ENCODE assay signal across 8 cellular contexts in genomic region chr21:33588485-33589335, GRCh38. TPM values are rescaled to one million over a fixed set of nuclear protein-coding genes. Genes with fewer than 3 reads are reported as not detected.
DNase-seq lines count a peak whose midpoint lies in the region; ATAC-seq, FAIRE-seq and TF ChIP-seq lines count a peak whose summit lies in the region.

A gene with protein sequence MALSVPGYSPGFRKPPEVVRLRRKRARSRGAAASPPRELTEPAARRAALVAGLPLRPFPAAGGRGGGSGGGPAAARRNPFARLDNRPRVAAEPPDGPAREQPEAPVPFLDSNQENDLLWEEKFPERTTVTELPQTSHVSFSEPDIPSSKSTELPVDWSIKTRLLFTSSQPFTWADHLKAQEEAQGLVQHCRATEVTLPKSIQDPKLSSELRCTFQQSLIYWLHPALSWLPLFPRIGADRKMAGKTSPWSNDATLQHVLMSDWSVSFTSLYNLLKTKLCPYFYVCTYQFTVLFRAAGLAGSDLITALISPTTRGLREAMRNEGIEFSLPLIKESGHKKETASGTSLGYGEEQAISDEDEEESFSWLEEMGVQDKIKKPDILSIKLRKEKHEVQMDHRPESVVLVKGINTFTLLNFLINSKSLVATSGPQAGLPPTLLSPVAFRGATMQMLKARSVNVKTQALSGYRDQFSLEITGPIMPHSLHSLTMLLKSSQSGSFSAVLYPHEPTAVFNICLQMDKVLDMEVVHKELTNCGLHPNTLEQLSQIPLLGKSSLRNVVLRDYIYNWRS (minus strand): TSS chr21:33588684. CDS start chr21:33588641, 43 bp downstream.

- peak; percentile 55 for ATAC-seq in GM18870 (IDR thresholded peaks at IDR 0.05; ENCODE audit: unreplicated experiment)
- peak; percentile 94 for ATAC-seq in HG03108 (IDR thresholded peaks at IDR 0.05; ENCODE audit: unreplicated experiment)
- peak; percentile 94 for ATAC-seq in WTC11

- H3K4me1 Mint-ChIP-seq in WTC11, result peaks cover 23% of the 10 kb centered on the region

- no peak for FAIRE-seq in bronchial epithelial cell (lab: Jason Lieb, UNC)

- peak within 1 kb of the TSS; percentile 62 for H3K27ac Mint-ChIP-seq in WTC11

- H3K4me3 Mint-ChIP-seq in WTC11, result peak within 1 kb of the TSS; percentile 85

- H3K36me3 Mint-ChIP-seq in WTC11, result peaks cover 16% of the 10 kb centered on the region

- no peaks in the 10 kb centered on the region for H3K27me3 ChIP-seq in bronchial epithelial cell (ENCODE audit: control insufficient read depth, insufficient read depth, low read length)

- no peaks in the 10 kb centered on the region for H3K27me3 Mint-ChIP-seq in WTC11 (ENCODE audit: low read depth)

- DNase-seq in AG08395 (ENCODE audit: low spot score) (peak; percentile 99), NCI-H2227 (lab: John Stamatoyannopoulos, UW; ENCODE audit: unreplicated experiment) (peak; percentile 94), WTC11 (ENCODE audit: low spot score) (peak; percentile 87), bronchial epithelial cell (ENCODE audit: low read depth) (peak; percentile 57), iPS-NIHi7 (ENCODE audit: extremely low spot score) (peak; percentile 99), smooth muscle cell of the brain vasculature (ENCODE audit: low read depth, low spot score) (peak; percentile 57)

- TF ChIP-seq CTCF in WTC11 (IDR thresholded peaks at IDR 0.05), result no peak
- TF ChIP-seq CTCF in bronchial epithelial cell (IDR thresholded peaks at IDR 0.05; ENCODE audit: insufficient read depth, low read length, severe bottlenecking), result no peak

- POLR2A ChIA-PET in WTC11 (lab: Charles Lee), result interaction anchor here (0.7 to 1.5 kb wide), 9 partner anchors 11 to 109 kb away, joined by 3 to 12 read pairs (median 3); partner anchors contain the start of genes DNAJC28, ITSN1, SON and TMEM50B

- H3K36me3 ChIP-seq in bronchial epithelial cell (ENCODE audit: control insufficient read depth, insufficient read depth, low read length), result peaks cover 1% of the 10 kb centered on the region

- CTCF ChIA-PET in WTC11 (lab: Charles Lee), result interaction anchor here (0.5 to 7.5 kb wide), 11 partner anchors 11 to 622 kb away, joined by 3 to 94 read pairs (median 3); partner anchors contain the start of gene IL10RB

- peak within 1 kb of the TSS; percentile 55 for H3K4me3 ChIP-seq in bronchial epithelial cell (ENCODE audit: low read depth, low read length)

- H3K9me3 Mint-ChIP-seq in WTC11, result peaks cover 3% of the 10 kb centered on the region; the same call in 1 of the 2 replicates

TF ChIP-seq in WTC11, 78 proteins besides CTCF, POLR2A, EP300 and RAD21:
- TF ChIP-seq, protein P1, sequence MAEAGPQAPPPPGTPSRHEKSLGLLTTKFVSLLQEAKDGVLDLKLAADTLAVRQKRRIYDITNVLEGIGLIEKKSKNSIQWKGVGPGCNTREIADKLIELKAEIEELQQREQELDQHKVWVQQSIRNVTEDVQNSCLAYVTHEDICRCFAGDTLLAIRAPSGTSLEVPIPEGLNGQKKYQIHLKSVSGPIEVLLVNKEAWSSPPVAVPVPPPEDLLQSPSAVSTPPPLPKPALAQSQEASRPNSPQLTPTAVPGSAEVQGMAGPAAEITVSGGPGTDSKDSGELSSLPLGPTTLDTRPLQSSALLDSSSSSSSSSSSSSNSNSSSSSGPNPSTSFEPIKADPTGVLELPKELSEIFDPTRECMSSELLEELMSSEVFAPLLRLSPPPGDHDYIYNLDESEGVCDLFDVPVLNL (CRISPR knock-in tag; IDR thresholded peaks at IDR 0.05; ENCODE audit: borderline replicate concordance, low read depth), result no peak
- TF ChIP-seq ZNF416 (CRISPR knock-in tag; IDR thresholded peaks at IDR 0.05), result 0 out of 2 replicates have a peak, but pooled peaks have one; percentile 34
- TF ChIP-seq CBFB (CRISPR knock-in tag; IDR thresholded peaks at IDR 0.05; ENCODE audit: low read depth), result no peak
- TF ChIP-seq FOXP1 (CRISPR knock-in tag; IDR thresholded peaks at IDR 0.05; ENCODE audit: borderline replicate concordance), result 0 out of 2 replicates have a peak, but pooled peaks have one; percentile 3
- TF ChIP-seq TEAD1 (CRISPR knock-in tag; IDR thresholded peaks at IDR 0.05), result 0 out of 2 replicates have a peak, but pooled peaks have one; percentile 31
- peak; percentile 64; the same call in 1 of the 2 replicates for TF ChIP-seq TP53 (CRISPR knock-in tag; IDR thresholded peaks at IDR 0.05)
- TF ChIP-seq FOXK1 (CRISPR knock-in tag; IDR thresholded peaks at IDR 0.05), result peak; percentile 61; the same call in 1 of the 2 replicates
- peak; percentile 46; the same call in 1 of the 2 replicates for TF ChIP-seq MAX (CRISPR knock-in tag; IDR thresholded peaks at IDR 0.05)
- TF ChIP-seq, protein P2, sequence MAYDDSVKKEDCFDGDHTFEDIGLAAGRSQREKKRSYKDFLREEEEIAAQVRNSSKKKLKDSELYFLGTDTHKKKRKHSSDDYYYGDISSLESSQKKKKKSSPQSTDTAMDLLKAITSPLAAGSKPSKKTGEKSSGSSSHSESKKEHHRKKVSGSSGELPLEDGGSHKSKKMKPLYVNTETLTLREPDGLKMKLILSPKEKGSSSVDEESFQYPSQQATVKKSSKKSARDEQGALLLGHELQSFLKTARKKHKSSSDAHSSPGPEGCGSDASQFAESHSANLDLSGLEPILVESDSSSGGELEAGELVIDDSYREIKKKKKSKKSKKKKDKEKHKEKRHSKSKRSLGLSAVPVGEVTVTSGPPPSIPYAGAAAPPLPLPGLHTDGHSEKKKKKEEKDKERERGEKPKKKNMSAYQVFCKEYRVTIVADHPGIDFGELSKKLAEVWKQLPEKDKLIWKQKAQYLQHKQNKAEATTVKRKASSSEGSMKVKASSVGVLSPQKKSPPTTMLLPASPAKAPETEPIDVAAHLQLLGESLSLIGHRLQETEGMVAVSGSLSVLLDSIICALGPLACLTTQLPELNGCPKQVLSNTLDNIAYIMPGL (CRISPR knock-in tag; IDR thresholded peaks at IDR 0.05), result peak; percentile 21; the same call in 1 of the 2 replicates
- 0 out of 2 replicates have a peak, but pooled peaks have one; percentile 41 for TF ChIP-seq ERG (CRISPR knock-in tag; IDR thresholded peaks at IDR 0.05)
- 0 out of 2 replicates have a peak, but pooled peaks have one; percentile 37 for TF ChIP-seq ESRRA (CRISPR knock-in tag; IDR thresholded peaks at IDR 0.05; ENCODE audit: borderline replicate concordance)
- peak; percentile 79 for TF ChIP-seq SP1 (CRISPR knock-in tag; conservative IDR thresholded peaks at IDR 0.05)
- TF ChIP-seq GRHL2 (CRISPR knock-in tag; IDR thresholded peaks at IDR 0.05; ENCODE audit: insufficient replicate concordance, severe bottlenecking), result no peak
- TF ChIP-seq CREM (CRISPR knock-in tag; IDR thresholded peaks at IDR 0.05), result 0 out of 2 replicates have a peak, but pooled peaks have one; percentile 40
- TF ChIP-seq NFATC4 (CRISPR knock-in tag; IDR thresholded peaks at IDR 0.05), result no peak
- TF ChIP-seq, protein P3, sequence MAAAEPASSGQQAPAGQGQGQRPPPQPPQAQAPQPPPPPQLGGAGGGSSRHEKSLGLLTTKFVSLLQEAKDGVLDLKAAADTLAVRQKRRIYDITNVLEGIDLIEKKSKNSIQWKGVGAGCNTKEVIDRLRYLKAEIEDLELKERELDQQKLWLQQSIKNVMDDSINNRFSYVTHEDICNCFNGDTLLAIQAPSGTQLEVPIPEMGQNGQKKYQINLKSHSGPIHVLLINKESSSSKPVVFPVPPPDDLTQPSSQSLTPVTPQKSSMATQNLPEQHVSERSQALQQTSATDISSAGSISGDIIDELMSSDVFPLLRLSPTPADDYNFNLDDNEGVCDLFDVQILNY (CRISPR knock-in tag; IDR thresholded peaks at IDR 0.05), result peak; percentile 94
- TF ChIP-seq, protein P4, sequence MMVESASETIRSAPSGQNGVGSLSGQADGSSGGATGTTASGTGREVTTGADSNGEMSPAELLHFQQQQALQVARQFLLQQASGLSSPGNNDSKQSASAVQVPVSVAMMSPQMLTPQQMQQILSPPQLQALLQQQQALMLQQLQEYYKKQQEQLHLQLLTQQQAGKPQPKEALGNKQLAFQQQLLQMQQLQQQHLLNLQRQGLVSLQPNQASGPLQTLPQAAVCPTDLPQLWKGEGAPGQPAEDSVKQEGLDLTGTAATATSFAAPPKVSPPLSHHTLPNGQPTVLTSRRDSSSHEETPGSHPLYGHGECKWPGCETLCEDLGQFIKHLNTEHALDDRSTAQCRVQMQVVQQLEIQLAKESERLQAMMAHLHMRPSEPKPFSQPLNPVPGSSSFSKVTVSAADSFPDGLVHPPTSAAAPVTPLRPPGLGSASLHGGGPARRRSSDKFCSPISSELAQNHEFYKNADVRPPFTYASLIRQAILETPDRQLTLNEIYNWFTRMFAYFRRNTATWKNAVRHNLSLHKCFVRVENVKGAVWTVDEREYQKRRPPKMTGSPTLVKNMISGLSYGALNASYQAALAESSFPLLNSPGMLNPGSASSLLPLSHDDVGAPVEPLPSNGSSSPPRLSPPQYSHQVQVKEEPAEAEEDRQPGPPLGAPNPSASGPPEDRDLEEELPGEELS (CRISPR knock-in tag; IDR thresholded peaks at IDR 0.05), result peak; percentile 41; the same call in 1 of the 2 replicates
- peak; percentile 61; the same call in 1 of the 2 replicates for TF ChIP-seq ETV6 (CRISPR knock-in tag; IDR thresholded peaks at IDR 0.05)
- 0 out of 2 replicates have a peak, but pooled peaks have one; percentile 46 for TF ChIP-seq SMAD3 (CRISPR knock-in tag; IDR thresholded peaks at IDR 0.05; ENCODE audit: borderline replicate concordance)

RNA-seq across cellular contexts. Expression of the gene that starts here (rescaled TPM):
- total RNA-seq in WTC11 (2021) (27.5 to 32.2 TPM (median 29.6 TPM) in 3 replicates), bronchial epithelial cell (6.6 and 8.4 TPM in 2 replicates)

Comparison
In these comparisons a context has a peak if more than half of its experiments do, and no peak if none do; other contexts are left out.
1. Peak in every context shown above with its lines: DNase-seq, ATAC-seq and H3K4me3 ChIP-seq.